20 cellular contexts compared by ENCODE assay signal in the genomic region with DNA sequence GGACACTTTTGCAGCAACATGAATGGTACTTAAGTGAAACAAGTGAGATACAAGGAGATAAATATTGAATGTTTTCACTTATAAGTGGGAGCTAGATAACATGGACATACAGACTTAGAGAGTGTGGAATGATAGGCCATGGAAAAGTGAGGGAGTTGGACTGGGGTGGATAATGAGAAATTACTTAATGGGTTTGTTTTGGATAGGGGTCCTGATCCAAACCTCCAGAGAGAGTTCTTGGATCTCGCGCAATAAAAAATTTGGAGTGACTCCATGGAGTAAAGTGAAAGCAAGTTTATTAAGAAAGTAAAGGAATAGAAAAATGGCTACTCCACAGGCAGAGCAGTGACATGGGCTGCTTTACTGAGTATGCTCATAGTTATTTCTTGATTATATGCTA.
DNase-seq lines count a peak whose midpoint lies in the region; ATAC-seq and TF ChIP-seq lines count a peak whose summit lies in the region.
"Had no signal": no experiment of that assay in that cellular context is flagged by ENCODE, and none has a peak within 500 bp of the region (broad histone marks: within the 10 kb centered on the region; RNA-seq: fewer than 3 reads in every experiment).

No MANE protein-coding gene starts in this region.

- H3K4me3 Mint-ChIP-seq in activated naive CD4-positive, alpha-beta T cell treated with anti-CD3 and anti-CD28 coated beads, Interleukin-2, amount 10 ng/mL, durations not matched to agents 7 days and 5 days, result no peak overlapping the region
- no peak overlapping the region for H3K4me3 Mint-ChIP-seq in activated CD8-positive, alpha-beta T cell treated with anti-CD3 and anti-CD28 coated beads for 36 hours
- H3K4me3 Mint-ChIP-seq: CD14-positive monocyte; CD4-positive, alpha-beta memory T cell; CD4-positive, CD25-positive, alpha-beta regulatory T cell; CD8-positive, alpha-beta memory T cell had no signal

- TF ChIP-seq EP300 in gastroesophageal sphincter (IDR thresholded peaks at IDR 0.05), result no peak

- H3K27me3 ChIP-seq in left ventricle myocardium inferior (ENCODE audit: low read depth) (no peaks in the 10 kb centered on the region), gastroesophageal sphincter (no peaks in the 10 kb centered on the region)
- H3K27me3 ChIP-seq: BE2C, BLaER1 had no signal

- no peak overlapping the region for H3K27ac Mint-ChIP-seq in activated naive CD4-positive, alpha-beta T cell treated with anti-CD3 and anti-CD28 coated beads, Interleukin-2, amount 10 ng/mL, durations not matched to agents 7 days and 5 days
- H3K27ac Mint-ChIP-seq in activated CD8-positive, alpha-beta T cell treated with anti-CD3 and anti-CD28 coated beads for 36 hours, result no peak overlapping the region
- H3K27ac Mint-ChIP-seq: CD4-positive, alpha-beta memory T cell; CD4-positive, CD25-positive, alpha-beta regulatory T cell; CD8-positive, alpha-beta memory T cell had no signal

- POLR2A ChIA-PET in activated CD8-positive, alpha-beta T cell treated with anti-CD3 and anti-CD28 coated beads for 36 hours (lab: Charles Lee), result no interaction called here

- no peaks in the 10 kb centered on the region for H3K4me1 ChIP-seq in left ventricle myocardium inferior
- peaks cover 0 to 45% (median 3%) of the 10 kb centered on the region in 3 donors for H3K4me1 ChIP-seq in gastroesophageal sphincter
- H3K4me1 ChIP-seq: BE2C, BLaER1 had no signal

- no peaks in the 10 kb centered on the region for H3K4me1 Mint-ChIP-seq in activated naive CD4-positive, alpha-beta T cell treated with anti-CD3 and anti-CD28 coated beads, Interleukin-2, amount 10 ng/mL, durations not matched to agents 7 days and 5 days
- no peaks in the 10 kb centered on the region for H3K4me1 Mint-ChIP-seq in activated CD8-positive, alpha-beta T cell treated with anti-CD3 and anti-CD28 coated beads for 36 hours (ENCODE audit: low read depth)
- H3K4me1 Mint-ChIP-seq: CD14-positive monocyte; CD4-positive, alpha-beta memory T cell; CD4-positive, CD25-positive, alpha-beta regulatory T cell; CD8-positive, alpha-beta memory T cell had no signal

- peaks cover 8% of the 10 kb centered on the region for H3K9me3 Mint-ChIP-seq in activated naive CD4-positive, alpha-beta T cell treated with anti-CD3 and anti-CD28 coated beads, Interleukin-2, amount 10 ng/mL, durations not matched to agents 7 days and 5 days
- H3K9me3 Mint-ChIP-seq in activated CD8-positive, alpha-beta T cell treated with anti-CD3 and anti-CD28 coated beads for 36 hours, result peaks cover 4% of the 10 kb centered on the region

- intact Hi-C loops in Right ventricle myocardium superior (cut with DNase I), result no loop called here
- intact Hi-C loops in left ventricle myocardium inferior (cut with micrococcal nuclease), result no loop called here
- intact Hi-C loops in left ventricle myocardium superior (cut with micrococcal nuclease), result no loop called here
- intact Hi-C loops in sciatic nerve (cut with DNase I), result no loop called here
- intact Hi-C loops in activated CD8-positive, alpha-beta T cell treated with anti-CD3 and anti-CD28 coated beads for 36 hours (cut with micrococcal nuclease), result no loop called here

- no peak overlapping the region for H3K27ac ChIP-seq in left ventricle myocardium inferior (replicated peaks)
- no peak overlapping the region for H3K27ac ChIP-seq in gastroesophageal sphincter
- H3K27ac ChIP-seq: BLaER1 had no signal

- H3K36me3 Mint-ChIP-seq in activated naive CD4-positive, alpha-beta T cell treated with anti-CD3 and anti-CD28 coated beads, Interleukin-2, amount 10 ng/mL, durations not matched to agents 7 days and 5 days, result no peaks in the 10 kb centered on the region
- H3K36me3 Mint-ChIP-seq in activated CD8-positive, alpha-beta T cell treated with anti-CD3 and anti-CD28 coated beads for 36 hours (ENCODE audit: low read depth), result no peaks in the 10 kb centered on the region
- H3K36me3 Mint-ChIP-seq: CD14-positive monocyte; CD4-positive, alpha-beta memory T cell; CD4-positive, CD25-positive, alpha-beta regulatory T cell had no signal

- H3K27me3 Mint-ChIP-seq in activated naive CD4-positive, alpha-beta T cell treated with anti-CD3 and anti-CD28 coated beads, Interleukin-2, amount 10 ng/mL, durations not matched to agents 7 days and 5 days, result no peaks in the 10 kb centered on the region
- no peaks in the 10 kb centered on the region for H3K27me3 Mint-ChIP-seq in activated CD8-positive, alpha-beta T cell treated with anti-CD3 and anti-CD28 coated beads for 36 hours
- H3K27me3 Mint-ChIP-seq: CD4-positive, alpha-beta memory T cell; CD4-positive, CD25-positive, alpha-beta regulatory T cell had no signal

- 0 to 32% methylated on average over 2 of the region's 2 CpGs for WGBS in gastroesophageal sphincter (ENCODE audit: low coverage in 1 of 2), 2 donors

- CTCF ChIA-PET in activated naive CD4-positive, alpha-beta T cell treated with anti-CD3 and anti-CD28 coated beads, Interleukin-2, amount 10 ng/mL, durations not matched to agents 7 days and 5 days (lab: Charles Lee), result no interaction called here
- CTCF ChIA-PET in activated CD8-positive, alpha-beta T cell treated with anti-CD3 and anti-CD28 coated beads for 36 hours (lab: Charles Lee), result no interaction called here

- DNase-seq in Right ventricle myocardium superior (no peak), left ventricle myocardium inferior (no peak), left ventricle myocardium superior (no peak), sciatic nerve (ENCODE audit: low spot score) (no peak), GM20000 (ENCODE audit: low spot score) (no peak)
- DNase-seq in activated naive CD4-positive, alpha-beta T cell treated with anti-CD3 and anti-CD28 coated beads, Interleukin-2, amount 10 ng/mL, durations not matched to agents 7 days and 5 days, result no peak
- no peak for DNase-seq in activated CD8-positive, alpha-beta T cell treated with anti-CD3 and anti-CD28 coated beads for 36 hours
- DNase-seq: 8988T; ACHN; BE2C; C1 segment of cervical spinal cord; CD4-positive, alpha-beta memory T cell; CD4-positive, CD25-positive, alpha-beta regulatory T cell; CD8-positive, alpha-beta memory T cell; COR-L47; DMS79 treated with DMSO at 0.1 percent for 48 hours; GF-D8 had no signal

- H3K36me3 ChIP-seq in left ventricle myocardium inferior (no peaks in the 10 kb centered on the region), gastroesophageal sphincter (no peaks in the 10 kb centered on the region)
- H3K36me3 ChIP-seq: BE2C, BLaER1 had no signal

- no peak overlapping the region for H3K4me3 ChIP-seq in left ventricle myocardium inferior
- no peak overlapping the region for H3K4me3 ChIP-seq in gastroesophageal sphincter
- H3K4me3 ChIP-seq: BLaER1 had no signal

- no peak for TF ChIP-seq POLR2A in gastroesophageal sphincter (IDR thresholded peaks at IDR 0.05)

- H3K9me3 ChIP-seq in left ventricle myocardium inferior (replicated peaks), result no peaks in the 10 kb centered on the region
- no peaks in the 10 kb centered on the region for H3K9me3 ChIP-seq in gastroesophageal sphincter
- H3K9me3 ChIP-seq: BE2C, BLaER1 had no signal

- no peak for TF ChIP-seq CTCF in left ventricle myocardium inferior (IDR thresholded peaks at IDR 0.05; ENCODE audit: borderline replicate concordance)
- TF ChIP-seq CTCF in gastroesophageal sphincter (IDR thresholded peaks at IDR 0.05), result no peak
- no peak for TF ChIP-seq CTCF in GM20000 (IDR thresholded peaks at IDR 0.05; ENCODE audit: extremely low read depth, missing control alignments)
- TF ChIP-seq CTCF in activated CD8-positive, alpha-beta T cell treated with anti-CD3 and anti-CD28 coated beads for 36 hours (IDR thresholded peaks at IDR 0.05), result no peak

- ATAC-seq in Right ventricle myocardium superior (ENCODE audit: poor library complexity) (peak; percentile 71), gastroesophageal sphincter (peak; percentile 55), left ventricle myocardium superior (peak; percentile 67), sciatic nerve (peak; percentile 64)
- no peak for ATAC-seq in activated CD8-positive, alpha-beta T cell treated with anti-CD3 and anti-CD28 coated beads for 36 hours
